ENCODE assay signal across 1 cellular context in genomic region chr10:79072041-79072441, GRCh38.
TF ChIP-seq lines count a peak whose summit lies in the region.

No MANE protein-coding gene starts in this region.

TF ChIP-seq in H1, 55 proteins besides CTCF, POLR2A, EP300 and RAD21 (continued from another document):
- TF ChIP-seq, protein P1, sequence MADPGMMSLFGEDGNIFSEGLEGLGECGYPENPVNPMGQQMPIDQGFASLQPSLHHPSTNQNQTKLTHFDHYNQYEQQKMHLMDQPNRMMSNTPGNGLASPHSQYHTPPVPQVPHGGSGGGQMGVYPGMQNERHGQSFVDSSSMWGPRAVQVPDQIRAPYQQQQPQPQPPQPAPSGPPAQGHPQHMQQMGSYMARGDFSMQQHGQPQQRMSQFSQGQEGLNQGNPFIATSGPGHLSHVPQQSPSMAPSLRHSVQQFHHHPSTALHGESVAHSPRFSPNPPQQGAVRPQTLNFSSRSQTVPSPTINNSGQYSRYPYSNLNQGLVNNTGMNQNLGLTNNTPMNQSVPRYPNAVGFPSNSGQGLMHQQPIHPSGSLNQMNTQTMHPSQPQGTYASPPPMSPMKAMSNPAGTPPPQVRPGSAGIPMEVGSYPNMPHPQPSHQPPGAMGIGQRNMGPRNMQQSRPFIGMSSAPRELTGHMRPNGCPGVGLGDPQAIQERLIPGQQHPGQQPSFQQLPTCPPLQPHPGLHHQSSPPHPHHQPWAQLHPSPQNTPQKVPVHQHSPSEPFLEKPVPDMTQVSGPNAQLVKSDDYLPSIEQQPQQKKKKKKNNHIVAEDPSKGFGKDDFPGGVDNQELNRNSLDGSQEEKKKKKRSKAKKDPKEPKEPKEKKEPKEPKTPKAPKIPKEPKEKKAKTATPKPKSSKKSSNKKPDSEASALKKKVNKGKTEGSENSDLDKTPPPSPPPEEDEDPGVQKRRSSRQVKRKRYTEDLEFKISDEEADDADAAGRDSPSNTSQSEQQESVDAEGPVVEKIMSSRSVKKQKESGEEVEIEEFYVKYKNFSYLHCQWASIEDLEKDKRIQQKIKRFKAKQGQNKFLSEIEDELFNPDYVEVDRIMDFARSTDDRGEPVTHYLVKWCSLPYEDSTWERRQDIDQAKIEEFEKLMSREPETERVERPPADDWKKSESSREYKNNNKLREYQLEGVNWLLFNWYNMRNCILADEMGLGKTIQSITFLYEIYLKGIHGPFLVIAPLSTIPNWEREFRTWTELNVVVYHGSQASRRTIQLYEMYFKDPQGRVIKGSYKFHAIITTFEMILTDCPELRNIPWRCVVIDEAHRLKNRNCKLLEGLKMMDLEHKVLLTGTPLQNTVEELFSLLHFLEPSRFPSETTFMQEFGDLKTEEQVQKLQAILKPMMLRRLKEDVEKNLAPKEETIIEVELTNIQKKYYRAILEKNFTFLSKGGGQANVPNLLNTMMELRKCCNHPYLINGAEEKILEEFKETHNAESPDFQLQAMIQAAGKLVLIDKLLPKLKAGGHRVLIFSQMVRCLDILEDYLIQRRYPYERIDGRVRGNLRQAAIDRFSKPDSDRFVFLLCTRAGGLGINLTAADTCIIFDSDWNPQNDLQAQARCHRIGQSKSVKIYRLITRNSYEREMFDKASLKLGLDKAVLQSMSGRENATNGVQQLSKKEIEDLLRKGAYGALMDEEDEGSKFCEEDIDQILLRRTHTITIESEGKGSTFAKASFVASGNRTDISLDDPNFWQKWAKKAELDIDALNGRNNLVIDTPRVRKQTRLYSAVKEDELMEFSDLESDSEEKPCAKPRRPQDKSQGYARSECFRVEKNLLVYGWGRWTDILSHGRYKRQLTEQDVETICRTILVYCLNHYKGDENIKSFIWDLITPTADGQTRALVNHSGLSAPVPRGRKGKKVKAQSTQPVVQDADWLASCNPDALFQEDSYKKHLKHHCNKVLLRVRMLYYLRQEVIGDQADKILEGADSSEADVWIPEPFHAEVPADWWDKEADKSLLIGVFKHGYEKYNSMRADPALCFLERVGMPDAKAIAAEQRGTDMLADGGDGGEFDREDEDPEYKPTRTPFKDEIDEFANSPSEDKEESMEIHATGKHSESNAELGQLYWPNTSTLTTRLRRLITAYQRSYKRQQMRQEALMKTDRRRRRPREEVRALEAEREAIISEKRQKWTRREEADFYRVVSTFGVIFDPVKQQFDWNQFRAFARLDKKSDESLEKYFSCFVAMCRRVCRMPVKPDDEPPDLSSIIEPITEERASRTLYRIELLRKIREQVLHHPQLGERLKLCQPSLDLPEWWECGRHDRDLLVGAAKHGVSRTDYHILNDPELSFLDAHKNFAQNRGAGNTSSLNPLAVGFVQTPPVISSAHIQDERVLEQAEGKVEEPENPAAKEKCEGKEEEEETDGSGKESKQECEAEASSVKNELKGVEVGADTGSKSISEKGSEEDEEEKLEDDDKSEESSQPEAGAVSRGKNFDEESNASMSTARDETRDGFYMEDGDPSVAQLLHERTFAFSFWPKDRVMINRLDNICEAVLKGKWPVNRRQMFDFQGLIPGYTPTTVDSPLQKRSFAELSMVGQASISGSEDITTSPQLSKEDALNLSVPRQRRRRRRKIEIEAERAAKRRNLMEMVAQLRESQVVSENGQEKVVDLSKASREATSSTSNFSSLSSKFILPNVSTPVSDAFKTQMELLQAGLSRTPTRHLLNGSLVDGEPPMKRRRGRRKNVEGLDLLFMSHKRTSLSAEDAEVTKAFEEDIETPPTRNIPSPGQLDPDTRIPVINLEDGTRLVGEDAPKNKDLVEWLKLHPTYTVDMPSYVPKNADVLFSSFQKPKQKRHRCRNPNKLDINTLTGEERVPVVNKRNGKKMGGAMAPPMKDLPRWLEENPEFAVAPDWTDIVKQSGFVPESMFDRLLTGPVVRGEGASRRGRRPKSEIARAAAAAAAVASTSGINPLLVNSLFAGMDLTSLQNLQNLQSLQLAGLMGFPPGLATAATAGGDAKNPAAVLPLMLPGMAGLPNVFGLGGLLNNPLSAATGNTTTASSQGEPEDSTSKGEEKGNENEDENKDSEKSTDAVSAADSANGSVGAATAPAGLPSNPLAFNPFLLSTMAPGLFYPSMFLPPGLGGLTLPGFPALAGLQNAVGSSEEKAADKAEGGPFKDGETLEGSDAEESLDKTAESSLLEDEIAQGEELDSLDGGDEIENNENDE (IDR thresholded peaks at IDR 0.05; ENCODE audit: insufficient replicate concordance, low read length) = no peak
- TF ChIP-seq EGR1 (IDR thresholded peaks at IDR 0.05; ENCODE audit: borderline replicate concordance, low read depth, low read length) (no peak), SP1 (IDR thresholded peaks at IDR 0.05; ENCODE audit: low read depth, low read length) (no peak), TCF12 (IDR thresholded peaks at IDR 0.05; ENCODE audit: low read depth, low read length) (no peak), POU5F1 (IDR thresholded peaks at IDR 0.05; ENCODE audit: low read depth, low read length) (no peak), TAF1 (IDR thresholded peaks at IDR 0.05; ENCODE audit: low read depth, low read length) (no peak), RFX5 (IDR thresholded peaks at IDR 0.05; ENCODE audit: borderline replicate concordance, low read depth, low read length) (no peak), PHF8 (conservative IDR thresholded peaks at IDR 0.05; ENCODE audit: low read depth, low read length) (no peak), TEAD4 (IDR thresholded peaks at IDR 0.05; ENCODE audit: low read depth, low read length) (no peak), KDM1A (IDR thresholded peaks at IDR 0.05; ENCODE audit: borderline replicate concordance, low read length) (no peak), EZH2 (IDR thresholded peaks at IDR 0.05; ENCODE audit: low read depth, low read length, severe bottlenecking) (no peak), SRF (IDR thresholded peaks at IDR 0.05; ENCODE audit: low read depth, low read length) (no peak), CTBP2 (IDR thresholded peaks at IDR 0.05; ENCODE audit: borderline replicate concordance, insufficient read depth, insufficient read length, low read length) (no peak)
